1 cellular context compared by ENCODE assay signal in genomic region chr3:150528359-150528797, GRCh38.
TF ChIP-seq lines count a peak whose summit lies in the region.

No MANE protein-coding gene starts in this region.

TF ChIP-seq in K562, 482 proteins besides CTCF, POLR2A, EP300 and RAD21:
- TF ChIP-seq ZBTB11 (CRISPR knock-in tag; IDR thresholded peaks at IDR 0.05) (no peak), HMBOX1 (IDR thresholded peaks at IDR 0.05) (no peak), OTX1 (CRISPR knock-in tag; IDR thresholded peaks at IDR 0.05) (no peak), SMARCE1 (IDR thresholded peaks at IDR 0.05) (no peak)
